Comparison of ENCODE assay signal across 2 cellular contexts in genomic region chr10:132084384-132084783, GRCh38. TPM values are rescaled to one million over a fixed set of nuclear protein-coding genes. Genes with fewer than 3 reads are reported as not detected.
"Had no signal": no experiment of that assay in that cellular context is flagged by ENCODE, and none has a peak within 500 bp of the region (broad histone marks: within the 10 kb centered on the region; RNA-seq: fewer than 3 reads in every experiment).

No MANE protein-coding gene starts in this region.

RNA-seq across cellular contexts. Expression of gene JAKMIP3, which starts 18.6 kb away (rescaled TPM):
- total RNA-seq: RPMI7951, SJCRH30 had no signal
